1 cellular context compared by ENCODE assay signal in the genomic region with DNA sequence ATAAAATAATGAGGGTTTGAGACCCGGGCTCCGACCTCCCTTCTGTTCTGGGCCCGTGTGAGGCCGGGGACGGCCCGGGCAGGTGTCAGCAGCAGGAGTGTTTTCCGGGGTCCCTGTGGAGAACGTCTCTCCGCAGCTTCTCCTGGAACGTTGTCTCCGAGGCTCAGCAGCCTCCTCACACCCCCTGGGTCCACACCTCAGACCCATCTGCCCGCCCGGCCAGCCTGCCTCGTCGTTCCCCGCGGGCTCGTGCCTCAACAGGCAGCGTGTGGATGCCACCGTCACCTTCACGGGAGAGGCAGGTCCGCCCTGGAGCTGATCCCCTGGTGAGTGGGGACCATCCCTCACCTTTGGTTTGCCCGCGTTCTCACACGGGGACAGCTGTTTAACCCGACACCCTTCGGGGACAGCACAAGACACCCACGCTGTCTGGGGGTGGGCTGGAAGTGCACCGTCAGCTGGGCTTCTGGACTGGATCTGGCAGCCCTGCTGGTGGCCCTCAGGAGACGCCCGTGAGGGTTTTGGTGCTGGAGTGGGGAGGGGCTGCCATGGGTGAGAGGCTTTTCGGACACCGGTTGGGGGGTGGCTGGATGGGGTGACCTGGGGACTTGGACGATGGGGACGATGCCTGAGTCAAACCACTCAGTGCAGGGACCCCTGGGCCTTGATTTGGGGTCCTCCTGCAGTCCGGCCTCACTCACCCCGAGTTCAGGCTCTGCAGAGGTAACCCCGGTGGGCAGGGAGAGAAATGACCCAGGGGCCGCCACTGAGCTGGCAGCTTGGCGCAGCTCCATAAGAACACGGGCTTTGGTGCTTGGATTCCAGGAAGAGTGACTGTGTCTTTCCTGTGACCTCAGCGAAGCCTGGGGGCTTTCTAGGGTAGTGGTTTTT.
TF ChIP-seq lines count a peak whose summit lies in the region.

No MANE protein-coding gene starts in this region.

TF ChIP-seq in K562, 482 proteins besides CTCF, POLR2A, EP300 and RAD21:
- TF ChIP-seq, protein P1, sequence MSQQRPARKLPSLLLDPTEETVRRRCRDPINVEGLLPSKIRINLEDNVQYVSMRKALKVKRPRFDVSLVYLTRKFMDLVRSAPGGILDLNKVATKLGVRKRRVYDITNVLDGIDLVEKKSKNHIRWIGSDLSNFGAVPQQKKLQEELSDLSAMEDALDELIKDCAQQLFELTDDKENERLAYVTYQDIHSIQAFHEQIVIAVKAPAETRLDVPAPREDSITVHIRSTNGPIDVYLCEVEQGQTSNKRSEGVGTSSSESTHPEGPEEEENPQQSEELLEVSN (IDR thresholded peaks at IDR 0.05; ENCODE audit: borderline replicate concordance in 1 of 2, extremely low read depth in 1 of 2, insufficient read depth in 1 of 2, insufficient read length in 1 of 2, low read depth in 1 of 2, low read length in 1 of 2, poor library complexity in 1 of 2, severe bottlenecking in 1 of 2), result peak in 1 of 2 experiments; percentile 9
- peak; percentile 60 for TF ChIP-seq EGR1 (conservative IDR thresholded peaks at IDR 0.05)
- TF ChIP-seq PRPF4 (IDR thresholded peaks at IDR 0.05; ENCODE audit: insufficient read depth, low read depth, low read length, poor library complexity, severe bottlenecking), result no peak
- TF ChIP-seq MCM3 (IDR thresholded peaks at IDR 0.05), result no peak
- TF ChIP-seq RBM14 (IDR thresholded peaks at IDR 0.05; ENCODE audit: borderline replicate concordance, insufficient read depth, low read depth, low read length), result 0 out of 2 replicates have a peak, but pooled peaks have one; percentile 67
- TF ChIP-seq ZNF436 (CRISPR knock-in tag; IDR thresholded peaks at IDR 0.05), result no peak
- TF ChIP-seq SP2 (IDR thresholded peaks at IDR 0.05; ENCODE audit: extremely low read depth, low read depth, low read length, poor library complexity, severe bottlenecking), result no peak
- TF ChIP-seq EZH2 (IDR thresholded peaks at IDR 0.05; ENCODE audit: borderline replicate concordance, low read depth, low read length), result peak; percentile 19; the same call in 1 of the 2 replicates
- no peak for TF ChIP-seq TEAD4 (IDR thresholded peaks at IDR 0.05; ENCODE audit: low read length)
- TF ChIP-seq TEAD4 (CRISPR knock-in tag; IDR thresholded peaks at IDR 0.05; ENCODE audit: borderline replicate concordance), result no peak
- no peak for TF ChIP-seq CREBBP (IDR thresholded peaks at IDR 0.05; ENCODE audit: low read depth, low read length)
- TF ChIP-seq SRSF9 (IDR thresholded peaks at IDR 0.05; ENCODE audit: borderline replicate concordance, low read depth, low read length), result no peak
- TF ChIP-seq GATA2 (CRISPR knock-in tag; IDR thresholded peaks at IDR 0.05), result no peak
- TF ChIP-seq PHB2 (IDR thresholded peaks at IDR 0.05; ENCODE audit: low read depth), result no peak
- TF ChIP-seq SAFB (IDR thresholded peaks at IDR 0.05; ENCODE audit: borderline replicate concordance, low read depth, low read length), result no peak
- TF ChIP-seq, protein P2, sequence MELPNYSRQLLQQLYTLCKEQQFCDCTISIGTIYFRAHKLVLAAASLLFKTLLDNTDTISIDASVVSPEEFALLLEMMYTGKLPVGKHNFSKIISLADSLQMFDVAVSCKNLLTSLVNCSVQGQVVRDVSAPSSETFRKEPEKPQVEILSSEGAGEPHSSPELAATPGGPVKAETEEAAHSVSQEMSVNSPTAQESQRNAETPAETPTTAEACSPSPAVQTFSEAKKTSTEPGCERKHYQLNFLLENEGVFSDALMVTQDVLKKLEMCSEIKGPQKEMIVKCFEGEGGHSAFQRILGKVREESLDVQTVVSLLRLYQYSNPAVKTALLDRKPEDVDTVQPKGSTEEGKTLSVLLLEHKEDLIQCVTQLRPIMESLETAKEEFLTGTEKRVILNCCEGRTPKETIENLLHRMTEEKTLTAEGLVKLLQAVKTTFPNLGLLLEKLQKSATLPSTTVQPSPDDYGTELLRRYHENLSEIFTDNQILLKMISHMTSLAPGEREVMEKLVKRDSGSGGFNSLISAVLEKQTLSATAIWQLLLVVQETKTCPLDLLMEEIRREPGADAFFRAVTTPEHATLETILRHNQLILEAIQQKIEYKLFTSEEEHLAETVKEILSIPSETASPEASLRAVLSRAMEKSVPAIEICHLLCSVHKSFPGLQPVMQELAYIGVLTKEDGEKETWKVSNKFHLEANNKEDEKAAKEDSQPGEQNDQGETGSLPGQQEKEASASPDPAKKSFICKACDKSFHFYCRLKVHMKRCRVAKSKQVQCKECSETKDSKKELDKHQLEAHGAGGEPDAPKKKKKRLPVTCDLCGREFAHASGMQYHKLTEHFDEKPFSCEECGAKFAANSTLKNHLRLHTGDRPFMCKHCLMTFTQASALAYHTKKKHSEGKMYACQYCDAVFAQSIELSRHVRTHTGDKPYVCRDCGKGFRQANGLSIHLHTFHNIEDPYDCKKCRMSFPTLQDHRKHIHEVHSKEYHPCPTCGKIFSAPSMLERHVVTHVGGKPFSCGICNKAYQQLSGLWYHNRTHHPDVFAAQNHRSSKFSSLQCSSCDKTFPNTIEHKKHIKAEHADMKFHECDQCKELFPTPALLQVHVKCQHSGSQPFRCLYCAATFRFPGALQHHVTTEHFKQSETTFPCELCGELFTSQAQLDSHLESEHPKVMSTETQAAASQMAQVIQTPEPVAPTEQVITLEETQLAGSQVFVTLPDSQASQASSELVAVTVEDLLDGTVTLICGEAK (IDR thresholded peaks at IDR 0.05), result no peak
- TF ChIP-seq, protein P2 (CRISPR knock-in tag; IDR thresholded peaks at IDR 0.05), result no peak
- no peak for TF ChIP-seq MYBL2 (IDR thresholded peaks at IDR 0.05; ENCODE audit: low read depth)
- no peak for TF ChIP-seq MYBL2 (CRISPR knock-in tag; IDR thresholded peaks at IDR 0.05; ENCODE audit: borderline replicate concordance)
